ENCODE assay signal across 34 cellular contexts in the genomic region with DNA sequence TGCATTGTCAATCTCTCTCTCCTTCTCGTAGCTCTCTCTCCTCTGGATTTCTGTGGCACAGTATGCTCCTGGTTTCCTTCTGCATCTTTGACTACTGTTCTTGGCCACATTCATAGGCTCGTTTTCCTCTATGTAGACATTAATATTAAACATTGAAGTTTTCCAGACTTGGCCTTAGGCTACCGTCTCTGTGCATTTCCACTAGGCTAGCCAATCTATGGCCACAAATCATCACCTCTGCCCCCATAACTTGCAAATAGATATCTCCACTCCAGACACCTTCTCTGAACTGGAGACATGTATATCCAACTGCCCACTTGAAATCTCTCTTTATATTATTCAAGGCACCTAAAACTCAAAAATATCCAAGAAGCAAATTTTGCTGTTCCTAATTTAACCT.
"Had no signal": no experiment of that assay in that cellular context is flagged by ENCODE, and none has a peak within 500 bp of the region (broad histone marks: within the 10 kb centered on the region; RNA-seq: fewer than 3 reads in every experiment).

No MANE protein-coding gene starts in this region.

- DNase-seq: Karpas-422, Kasumi-1, MG63, MM.1S, MV-4-11, NCI-H1048, NCI-H1092, NCI-H1092 treated with DMSO at 0.1 percent for 48 hours, NCI-H1105, NCI-H1105 treated with DMSO at 0.1 percent for 48 hours, NCI-H1417, NCI-H1417 treated with DMSO at 0.1 percent for 48 hours, NCI-H1436, NCI-H1436 treated with DMSO at 0.1 percent for 48 hours, NCI-H146, NCI-H1694, NCI-H1694 treated with DMSO at 0.1 percent for 48 hours, NCI-H187, NCI-H187 treated with DMSO at 0.1 percent for 48 hours, NCI-H1930, NCI-H2029, NCI-H2029 treated with DMSO at 0.1 percent for 48 hours, NCI-H2081, NCI-H2081 treated with DMSO at 0.1 percent for 48 hours, NCI-H2107, NCI-H2171, NCI-H2171 treated with DMSO at 0.1 percent for 48 hours, NCI-H2227 treated with DMSO at 0.1 percent for 48 hours, NCI-H226, NCI-H345, NCI-H446, NCI-H446 treated with DMSO at 0.1 percent for 48 hours, NCI-H510A had no signal

- H3K27me3 ChIP-seq: MG63 had no signal

- H3K4me3 ChIP-seq: MG63 had no signal

- H3K4me2 ChIP-seq: KMS-11 had no signal

- H3K9ac ChIP-seq: KMS-11 had no signal

- H3K36me3 ChIP-seq: MG63 had no signal

- H3K27ac ChIP-seq: KMS-11 had no signal

- H3K9me3 ChIP-seq: MG63 had no signal
